ENCODE assay signal across 8 cellular contexts in the genomic region with DNA sequence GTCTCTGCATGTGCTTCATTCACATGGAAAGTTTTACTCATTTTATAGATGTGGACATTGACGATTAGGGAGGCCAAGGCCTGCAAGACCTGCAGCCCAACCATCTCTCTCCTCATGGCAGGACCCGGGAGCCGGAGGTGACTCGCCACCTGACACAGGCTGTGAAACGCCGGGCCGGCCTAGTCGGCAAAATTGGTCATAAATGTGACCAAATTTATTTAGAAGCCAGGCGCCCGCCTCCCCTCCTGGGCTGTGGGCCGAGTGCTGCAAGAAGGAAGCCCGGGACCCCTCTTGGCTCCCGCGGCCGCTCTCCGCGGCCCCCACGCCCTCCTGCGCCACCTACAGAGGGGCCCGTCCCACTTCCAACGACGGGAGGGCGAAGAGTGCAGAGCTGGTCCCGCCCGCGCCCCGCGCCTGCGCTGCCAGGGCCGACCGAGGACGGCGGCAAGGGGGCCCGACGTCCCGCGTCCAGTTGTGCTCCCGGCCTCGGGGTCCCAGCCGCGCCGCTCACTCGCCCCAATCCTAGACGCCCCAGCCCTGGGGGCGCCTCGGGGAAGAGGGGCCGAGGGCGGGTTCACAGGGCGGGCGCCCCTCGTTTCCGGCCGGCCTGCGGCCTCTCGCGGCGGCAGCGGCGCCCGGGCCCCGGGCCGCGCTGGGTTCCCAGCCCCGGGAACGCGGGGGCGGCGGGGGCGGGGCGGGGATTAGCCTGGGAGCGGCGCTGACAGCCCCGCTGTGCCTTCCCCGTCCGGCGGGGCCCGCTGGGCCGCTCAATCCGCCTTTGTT. TPM values are rescaled to one million over a fixed set of nuclear protein-coding genes. Genes with fewer than 3 reads are reported as not detected.
DNase-seq lines count a peak whose midpoint lies in the region; ATAC-seq and TF ChIP-seq lines count a peak whose summit lies in the region.

No MANE protein-coding gene starts in this region.

- H3K4me3 Mint-ChIP-seq in activated T-helper 2 cell treated with anti-CD3 and anti-CD28 coated beads, Interferon-gamma antibody, Interleukin-2, Interleukin-4, amounts not matched to agents 10 μg/mL and 5 μg/mL and 100 μg/mL, durations not matched to agents 14 hours and 24 hours and 36 hours (ENCODE audit: low read depth) = peak overlapping the region; percentile 26

- peak overlapping the region; percentile 40 for H3K4me3 ChIP-seq in NB4 (ENCODE audit: low read depth, low read length)

- peak; percentile 74 for ATAC-seq in left ventricle myocardium superior
- ATAC-seq in sciatic nerve = peak; percentile 58

- TF ChIP-seq CTCF in NB4 (IDR thresholded peaks at IDR 0.05; ENCODE audit: low read depth, low read length) = no peak

- intact Hi-C loops in activated T-helper 2 cell treated with anti-CD3 and anti-CD28 coated beads, Interferon-gamma antibody, Interleukin-2, Interleukin-4, amounts not matched to agents 10 μg/mL and 5 μg/mL and 100 μg/mL, durations not matched to agents 14 hours and 24 hours and 36 hours (cut with micrococcal nuclease) = loop anchor here (5.0 kb wide), 1 partner anchor 46 kb away; a partner anchor contains a TSS
- intact Hi-C loops in left ventricle myocardium superior (cut with micrococcal nuclease) = no loop called here
- intact Hi-C loops in sciatic nerve (cut with DNase I) = no loop called here

- H3K27ac Mint-ChIP-seq in activated T-helper 2 cell treated with anti-CD3 and anti-CD28 coated beads, Interferon-gamma antibody, Interleukin-2, Interleukin-4, amounts not matched to agents 10 μg/mL and 5 μg/mL and 100 μg/mL, durations not matched to agents 14 hours and 24 hours and 36 hours = no peak overlapping the region

- H3K36me3 Mint-ChIP-seq in activated T-helper 2 cell treated with anti-CD3 and anti-CD28 coated beads, Interferon-gamma antibody, Interleukin-2, Interleukin-4, amounts not matched to agents 10 μg/mL and 5 μg/mL and 100 μg/mL, durations not matched to agents 14 hours and 24 hours and 36 hours (ENCODE audit: low read depth) = no peaks in the 10 kb centered on the region

- peaks cover 48% of the 10 kb centered on the region for H3K27me3 Mint-ChIP-seq in activated T-helper 2 cell treated with anti-CD3 and anti-CD28 coated beads, Interferon-gamma antibody, Interleukin-2, Interleukin-4, amounts not matched to agents 10 μg/mL and 5 μg/mL and 100 μg/mL, durations not matched to agents 14 hours and 24 hours and 36 hours (ENCODE audit: low read depth)

- peak; percentile 21 for DNase-seq in activated T-cell treated with anti-CD3 and anti-CD28 coated beads for 48 hours (ENCODE audit: low read depth)
- DNase-seq in activated T-cell treated with anti-CD3 and anti-CD28 coated beads for 4 hours = no peak
- DNase-seq in NB4 (ENCODE audit: low read depth) = peak; percentile 77
- no peak for DNase-seq in activated T-helper 2 cell treated with anti-CD3 and anti-CD28 coated beads, Interferon-gamma antibody, Interleukin-2, Interleukin-4, amounts not matched to agents 10 μg/mL and 5 μg/mL and 100 μg/mL, durations not matched to agents 14 hours and 24 hours and 36 hours (ENCODE audit: low spot score)
- peak; percentile 62 for DNase-seq in left ventricle myocardium superior
- DNase-seq in sciatic nerve (ENCODE audit: low spot score) = peak; percentile 60
- no peak for DNase-seq in cortex of kidney (lab: John Stamatoyannopoulos, UW)
- no peak for DNase-seq in NCI-H2029 treated with DMSO at 0.1 percent for 48 hours (lab: John Stamatoyannopoulos, UW)

- H3K9me3 Mint-ChIP-seq in activated T-helper 2 cell treated with anti-CD3 and anti-CD28 coated beads, Interferon-gamma antibody, Interleukin-2, Interleukin-4, amounts not matched to agents 10 μg/mL and 5 μg/mL and 100 μg/mL, durations not matched to agents 14 hours and 24 hours and 36 hours = no peaks in the 10 kb centered on the region

- TF ChIP-seq POLR2A in NB4 (IDR thresholded peaks at IDR 0.05; ENCODE audit: extremely low read depth, insufficient read length) = peak; percentile 57

- peaks cover 2% of the 10 kb centered on the region for H3K4me1 Mint-ChIP-seq in activated T-helper 2 cell treated with anti-CD3 and anti-CD28 coated beads, Interferon-gamma antibody, Interleukin-2, Interleukin-4, amounts not matched to agents 10 μg/mL and 5 μg/mL and 100 μg/mL, durations not matched to agents 14 hours and 24 hours and 36 hours (ENCODE audit: low read depth)

RNA-seq across cellular contexts. Expression of a gene that starts 47.5 kb away (rescaled TPM):
- 0.07 TPM in 1 of 2 replicates, not detected in the other for total RNA-seq in activated T-helper 2 cell treated with anti-CD3 and anti-CD28 coated beads, Interferon-gamma antibody, Interleukin-2, Interleukin-4, amounts not matched to agents 10 μg/mL and 5 μg/mL and 100 μg/mL, durations not matched to agents 14 hours and 24 hours and 36 hours
- total RNA-seq in left ventricle myocardium superior (0.92 TPM), sciatic nerve (0.98 TPM)

Comparison
In these comparisons a context has a peak if more than half of its experiments do, and no peak if none do; other contexts are left out.
1. DNase-seq: peak in activated T-cell treated with anti-CD3 and anti-CD28 coated beads for 48 hours (single experiment), NB4 (single experiment), left ventricle myocardium superior (single experiment) and sciatic nerve (single experiment); none in activated T-cell treated with anti-CD3 and anti-CD28 coated beads for 4 hours (single experiment), activated T-helper 2 cell treated with anti-CD3 and anti-CD28 coated beads, Interferon-gamma antibody, Interleukin-2, Interleukin-4, amounts not matched to agents 10 μg/mL and 5 μg/mL and 100 μg/mL, durations not matched to agents 14 hours and 24 hours and 36 hours (single experiment), cortex of kidney (single experiment) and NCI-H2029 treated with DMSO at 0.1 percent for 48 hours (single experiment).